ENCODE assay signal across 12 cellular contexts in genomic region chr1:183029591-183030000, GRCh38. TPM values are rescaled to one million over a fixed set of nuclear protein-coding genes. Genes with fewer than 3 reads are reported as not detected.
A peak's percentile ranks its signal among the peaks of the same experiment; 100 is the strongest.
DNase-seq lines count a peak whose midpoint lies in the region; ATAC-seq and TF ChIP-seq lines count a peak whose summit lies in the region.
"Had no signal": no experiment of that assay in that cellular context is flagged by ENCODE, and none has a peak within 500 bp of the region (broad histone marks: within the 10 kb centered on the region; RNA-seq: fewer than 3 reads in every experiment).

No MANE protein-coding gene starts in this region.

- DNase-seq in right cardiac atrium: no peak
- DNase-seq in cardiac septum (ENCODE audit: low spot score): no peak
- DNase-seq in astrocyte of the spinal cord (ENCODE audit: low read depth, low spot score): peak; percentile 55
- peak; percentile 73 for DNase-seq in islet precursor cell
- DNase-seq in aorta: no peak
- DNase-seq in stimulated activated naive CD4-positive, alpha-beta T cell (lab: John Stamatoyannopoulos, UW): no peak
- no peak for DNase-seq in NCI-H187 treated with DMSO at 0.1 percent for 48 hours (lab: John Stamatoyannopoulos, UW)
- DNase-seq: gastrocnemius medialis, midbrain, NCI-H2171 treated with DMSO at 0.1 percent for 48 hours had no signal

- H3K4me1 ChIP-seq in right cardiac atrium (ENCODE audit: control insufficient read depth, insufficient read depth, low read length) (peaks cover 6% of the 10 kb centered on the region), aorta (ENCODE audit: control insufficient read depth in 1 of 2, insufficient read depth in 2 of 2, low read length in 2 of 2) (peaks cover 8 to 17% of the 10 kb centered on the region in 2 donors)

- H3K9me3 ChIP-seq in right cardiac atrium (ENCODE audit: control insufficient read depth, low read length): no peaks in the 10 kb centered on the region
- no peaks in the 10 kb centered on the region for H3K9me3 ChIP-seq in aorta (ENCODE audit: control insufficient read depth, low read length)
- H3K9me3 ChIP-seq: gastrocnemius medialis had no signal

- H3K36me3 ChIP-seq in aorta (ENCODE audit: control insufficient read depth in 1 of 2, insufficient read depth in 2 of 2, low read length in 1 of 2): peaks cover 0 to 2% of the 10 kb centered on the region in 2 donors
- H3K36me3 ChIP-seq: gastrocnemius medialis had no signal

- TF ChIP-seq CTCF in astrocyte of the spinal cord (IDR thresholded peaks at IDR 0.05; ENCODE audit: low read depth, low read length): no peak

- H3K4me3 ChIP-seq in right cardiac atrium (ENCODE audit: low read length) (no peak overlapping the region), astrocyte of the spinal cord (ENCODE audit: low read depth, low read length) (no peak overlapping the region), aorta (ENCODE audit: low read length in 2 of 2) (no peak overlapping the region)
- H3K4me3 ChIP-seq: skin epidermis had no signal

- ATAC-seq in right cardiac atrium (no peak), aorta (ENCODE audit: low FRiP score) (no peak), GM21526 (IDR thresholded peaks at IDR 0.05; ENCODE audit: low FRiP score, unreplicated experiment) (no peak)

- H3K27me3 ChIP-seq in right cardiac atrium (ENCODE audit: control insufficient read depth, insufficient read depth) (no peaks in the 10 kb centered on the region), aorta (ENCODE audit: control insufficient read depth in 1 of 2, insufficient read depth in 2 of 2, low read length in 1 of 2) (no peaks in the 10 kb centered on the region)
- H3K27me3 ChIP-seq: gastrocnemius medialis had no signal

- WGBS in right cardiac atrium: 61% methylated on average over 3 of the region's 3 CpGs
- 71 to 72% methylated on average over 3 of the region's 3 CpGs for WGBS in aorta, 2 donors

- intact Hi-C loops in right cardiac atrium (cut with DNase I) (loop anchor here in 2 of 4 donors (10.0 kb wide), 3 partner anchors 65 to 195 kb away; no protein-coding TSS in a partner anchor), cardiac septum (cut with DNase I) (loop anchor here (5.0 kb wide), 1 partner anchor 108 kb away; no protein-coding TSS in a partner anchor), aorta (cut with DNase I) (loop anchor here in 1 of 2 donors (5.0 to 10.0 kb wide), 2 partner anchors 75 to 598 kb away; no protein-coding TSS in a partner anchor)

- in situ Hi-C loops in astrocyte of the spinal cord (cut with HindIII; ENCODE audit: low sequenced_read_pairs): no loop called here

- H3K27ac ChIP-seq in right cardiac atrium (ENCODE audit: low read length): peak overlapping the region; percentile 30
- H3K27ac ChIP-seq in aorta (ENCODE audit: low read depth in 1 of 2, low read length in 2 of 2): peak overlapping the region; percentile 44 to 82

RNA-seq across cellular contexts. Expression of gene LAMC1, which starts 6.4 kb away (rescaled TPM):
- total RNA-seq in right cardiac atrium (100 to 1,000 TPM in 2 of 4 donors, 10 to 100 TPM in 2; 87.1 to 130 (median 112) TPM), cardiac septum (104 TPM), aorta (100 to 1,000 TPM; 242 to 247 TPM)
- polyA plus RNA-seq in right cardiac atrium (40.3 TPM), aorta (10 to 100 TPM; 20.8 to 66.4 TPM)

Comparison
In these comparisons a context has a peak if more than half of its experiments do, and no peak if none do; other contexts are left out.
1. DNase-seq: peak in astrocyte of the spinal cord (single experiment) and islet precursor cell (single experiment); none in right cardiac atrium (0 of 3), cardiac septum (single experiment), aorta (0 of 2), stimulated activated naive CD4-positive, alpha-beta T cell (0 of 6) and NCI-H187 treated with DMSO at 0.1 percent for 48 hours (single experiment).